14 cellular contexts compared by ENCODE assay signal in genomic region chr15:63530762-63531299, GRCh38. TPM values are rescaled to one million over a fixed set of nuclear protein-coding genes. Genes with fewer than 3 reads are reported as not detected.
DNase-seq lines count a peak whose midpoint lies in the region; ATAC-seq and TF ChIP-seq lines count a peak whose summit lies in the region.
"Had no signal": no experiment of that assay in that cellular context is flagged by ENCODE, and none has a peak within 500 bp of the region (broad histone marks: within the 10 kb centered on the region; RNA-seq: fewer than 3 reads in every experiment).

No MANE protein-coding gene starts in this region.

- H3K4me1 Mint-ChIP-seq in activated CD8-positive, alpha-beta T cell treated with anti-CD3 and anti-CD28 coated beads for 36 hours (ENCODE audit: low read depth): peaks cover 90% of the 10 kb centered on the region
- peaks cover 45% of the 10 kb centered on the region for H3K4me1 Mint-ChIP-seq in activated CD8-positive, alpha-beta T cell treated with anti-CD3 and anti-CD28 coated beads, Interleukin-2, amount 10 ng/mL, durations not matched to agents 7 days and 5 days (ENCODE audit: low read depth)
- peaks cover 65% of the 10 kb centered on the region for H3K4me1 Mint-ChIP-seq in activated T-helper 17 cell treated with anti-CD3 and anti-CD28 coated beads, Interleukin-2, amount 50 U/mL, for 72 hours
- H3K4me1 Mint-ChIP-seq in stimulated activated naive CD8-positive, alpha-beta T cell treated with anti-CD3 and anti-CD28 coated beads, Interleukin-15, Interleukin-2, amounts not matched to agents 100 ng/mL and 50 ng/mL, for 24 hours (ENCODE audit: low read depth): peaks cover 97% of the 10 kb centered on the region
- peaks cover 14% of the 10 kb centered on the region for H3K4me1 Mint-ChIP-seq in neural progenitor cell

- no peaks in the 10 kb centered on the region for H3K27me3 ChIP-seq in neural progenitor cell
- H3K27me3 ChIP-seq: sigmoid colon, tibial artery had no signal

- no peak overlapping the region for H2AFZ ChIP-seq in neural progenitor cell (replicated peaks)

- H3K4me3 ChIP-seq in neural progenitor cell: no peak overlapping the region
- H3K4me3 ChIP-seq: sigmoid colon, tibial artery had no signal

- H3K27me3 Mint-ChIP-seq in activated CD8-positive, alpha-beta T cell treated with anti-CD3 and anti-CD28 coated beads for 36 hours: no peaks in the 10 kb centered on the region
- no peaks in the 10 kb centered on the region for H3K27me3 Mint-ChIP-seq in activated CD8-positive, alpha-beta T cell treated with anti-CD3 and anti-CD28 coated beads, Interleukin-2, amount 10 ng/mL, durations not matched to agents 7 days and 5 days (ENCODE audit: low read depth)
- H3K27me3 Mint-ChIP-seq in activated T-helper 17 cell treated with anti-CD3 and anti-CD28 coated beads, Interleukin-2, amount 50 U/mL, for 72 hours: no peaks in the 10 kb centered on the region
- no peaks in the 10 kb centered on the region for H3K27me3 Mint-ChIP-seq in stimulated activated naive CD8-positive, alpha-beta T cell treated with anti-CD3 and anti-CD28 coated beads, Interleukin-15, Interleukin-2, amounts not matched to agents 100 ng/mL and 50 ng/mL, for 24 hours
- H3K27me3 Mint-ChIP-seq in neural progenitor cell (ENCODE audit: insufficient read depth, low read depth): no peaks in the 10 kb centered on the region
- H3K27me3 Mint-ChIP-seq: dendritic cell treated with granulocyte-macrophage colony-stimulating factor and Interleukin-4, amounts not matched to agents 40 ng/mL and 50 ng/mL, for 4 days had no signal

- H3K79me2 ChIP-seq in neural progenitor cell (ENCODE audit: low read depth): peaks cover 49% of the 10 kb centered on the region

- peaks cover 15% of the 10 kb centered on the region for H3F3A ChIP-seq in neural progenitor cell (ENCODE audit: low read depth)

- no peak overlapping the region for H3K4me2 ChIP-seq in neural progenitor cell

- no peak overlapping the region for H3K27ac ChIP-seq in neural progenitor cell
- H3K27ac ChIP-seq: sigmoid colon, tibial artery had no signal

- DNase-seq in activated CD8-positive, alpha-beta T cell treated with anti-CD3 and anti-CD28 coated beads for 36 hours: no peak
- DNase-seq in activated CD8-positive, alpha-beta T cell treated with anti-CD3 and anti-CD28 coated beads, Interleukin-2, amount 10 ng/mL, durations not matched to agents 7 days and 5 days: no peak
- DNase-seq in GM20000 (ENCODE audit: low spot score) (peak; percentile 26), neural progenitor cell (ENCODE audit: low spot score) (no peak), kidney tubule cell (ENCODE audit: low spot score) (no peak)
- DNase-seq: NCI-H146; Right ventricle myocardium superior; sigmoid colon; stimulated activated CD4-positive, alpha-beta T cell treated with anti-CD3 and anti-CD28 coated beads, Interleukin-2, amount 100 ng/mL, for 48 hours; tibial artery had no signal

- H3K9ac ChIP-seq in neural progenitor cell: no peak overlapping the region

- CTCF ChIA-PET in activated CD8-positive, alpha-beta T cell treated with anti-CD3 and anti-CD28 coated beads for 36 hours (lab: Charles Lee): interaction anchor here (0.9 to 2.5 kb wide), 12 partner anchors 8 to 79 kb away, joined by 3 to 10 read pairs (median 4); no protein-coding TSS in a partner anchor
- CTCF ChIA-PET in activated CD8-positive, alpha-beta T cell treated with anti-CD3 and anti-CD28 coated beads, Interleukin-2, amount 10 ng/mL, durations not matched to agents 7 days and 5 days (lab: Charles Lee): interaction anchor here (1.3 to 2.3 kb wide), 4 partner anchors 11 to 49 kb away, joined by 3 to 8 read pairs (median 4); no protein-coding TSS in a partner anchor

- H3K4me3 Mint-ChIP-seq in activated CD8-positive, alpha-beta T cell treated with anti-CD3 and anti-CD28 coated beads for 36 hours: no peak overlapping the region
- no peak overlapping the region for H3K4me3 Mint-ChIP-seq in activated CD8-positive, alpha-beta T cell treated with anti-CD3 and anti-CD28 coated beads, Interleukin-2, amount 10 ng/mL, durations not matched to agents 7 days and 5 days
- H3K4me3 Mint-ChIP-seq in activated T-helper 17 cell treated with anti-CD3 and anti-CD28 coated beads, Interleukin-2, amount 50 U/mL, for 72 hours: peak overlapping the region; percentile 64
- H3K4me3 Mint-ChIP-seq in stimulated activated naive CD8-positive, alpha-beta T cell treated with anti-CD3 and anti-CD28 coated beads, Interleukin-15, Interleukin-2, amounts not matched to agents 100 ng/mL and 50 ng/mL, for 24 hours: no peak overlapping the region
- H3K4me3 Mint-ChIP-seq in neural progenitor cell: no peak overlapping the region
- H3K4me3 Mint-ChIP-seq: dendritic cell treated with granulocyte-macrophage colony-stimulating factor and Interleukin-4, amounts not matched to agents 40 ng/mL and 50 ng/mL, for 4 days had no signal

- no peaks in the 10 kb centered on the region for H3K9me3 Mint-ChIP-seq in activated CD8-positive, alpha-beta T cell treated with anti-CD3 and anti-CD28 coated beads for 36 hours
- H3K9me3 Mint-ChIP-seq in activated CD8-positive, alpha-beta T cell treated with anti-CD3 and anti-CD28 coated beads, Interleukin-2, amount 10 ng/mL, durations not matched to agents 7 days and 5 days (ENCODE audit: insufficient read depth): no peaks in the 10 kb centered on the region
- H3K9me3 Mint-ChIP-seq in activated T-helper 17 cell treated with anti-CD3 and anti-CD28 coated beads, Interleukin-2, amount 50 U/mL, for 72 hours: no peaks in the 10 kb centered on the region
- no peaks in the 10 kb centered on the region for H3K9me3 Mint-ChIP-seq in stimulated activated naive CD8-positive, alpha-beta T cell treated with anti-CD3 and anti-CD28 coated beads, Interleukin-15, Interleukin-2, amounts not matched to agents 100 ng/mL and 50 ng/mL, for 24 hours
- no peaks in the 10 kb centered on the region for H3K9me3 Mint-ChIP-seq in neural progenitor cell
- H3K9me3 Mint-ChIP-seq: dendritic cell treated with granulocyte-macrophage colony-stimulating factor and Interleukin-4, amounts not matched to agents 40 ng/mL and 50 ng/mL, for 4 days had no signal

- H3K4me1 ChIP-seq in neural progenitor cell: peaks cover 7% of the 10 kb centered on the region

- POLR2A ChIA-PET in activated CD8-positive, alpha-beta T cell treated with anti-CD3 and anti-CD28 coated beads for 36 hours (lab: Charles Lee): interaction anchor here (1.1 to 3.2 kb wide), 6 partner anchors 9 to 26 kb away, joined by 4 to 8 read pairs (median 5); no protein-coding TSS in a partner anchor
- POLR2A ChIA-PET in activated CD8-positive, alpha-beta T cell treated with anti-CD3 and anti-CD28 coated beads, Interleukin-2, amount 10 ng/mL, durations not matched to agents 7 days and 5 days (lab: Charles Lee): interaction anchor here (0.8 to 1.4 kb wide), 3 partner anchors 11 to 69 kb away, joined by 3 read pairs; no protein-coding TSS in a partner anchor

- no peak for TF ChIP-seq CTCF in activated CD8-positive, alpha-beta T cell treated with anti-CD3 and anti-CD28 coated beads for 36 hours (IDR thresholded peaks at IDR 0.05)
- TF ChIP-seq CTCF in GM20000 (IDR thresholded peaks at IDR 0.05; ENCODE audit: extremely low read depth, missing control alignments): no peak
- TF ChIP-seq CTCF in neural progenitor cell (IDR thresholded peaks at IDR 0.05): no peak

- peaks cover 32% of the 10 kb centered on the region for H3K36me3 Mint-ChIP-seq in activated CD8-positive, alpha-beta T cell treated with anti-CD3 and anti-CD28 coated beads for 36 hours (ENCODE audit: low read depth)
- peaks cover 23% of the 10 kb centered on the region for H3K36me3 Mint-ChIP-seq in activated CD8-positive, alpha-beta T cell treated with anti-CD3 and anti-CD28 coated beads, Interleukin-2, amount 10 ng/mL, durations not matched to agents 7 days and 5 days (ENCODE audit: low read depth)
- H3K36me3 Mint-ChIP-seq in activated T-helper 17 cell treated with anti-CD3 and anti-CD28 coated beads, Interleukin-2, amount 50 U/mL, for 72 hours (ENCODE audit: low read depth): peaks cover 36% of the 10 kb centered on the region
- H3K36me3 Mint-ChIP-seq in stimulated activated naive CD8-positive, alpha-beta T cell treated with anti-CD3 and anti-CD28 coated beads, Interleukin-15, Interleukin-2, amounts not matched to agents 100 ng/mL and 50 ng/mL, for 24 hours (ENCODE audit: low read depth): peaks cover 17% of the 10 kb centered on the region
- H3K36me3 Mint-ChIP-seq in neural progenitor cell: peaks cover 25% of the 10 kb centered on the region

- H3K27ac Mint-ChIP-seq in activated CD8-positive, alpha-beta T cell treated with anti-CD3 and anti-CD28 coated beads for 36 hours: peak overlapping the region; percentile 69
- H3K27ac Mint-ChIP-seq in activated CD8-positive, alpha-beta T cell treated with anti-CD3 and anti-CD28 coated beads, Interleukin-2, amount 10 ng/mL, durations not matched to agents 7 days and 5 days: no peak overlapping the region
- peak overlapping the region; percentile 89 for H3K27ac Mint-ChIP-seq in activated T-helper 17 cell treated with anti-CD3 and anti-CD28 coated beads, Interleukin-2, amount 50 U/mL, for 72 hours
- H3K27ac Mint-ChIP-seq in stimulated activated naive CD8-positive, alpha-beta T cell treated with anti-CD3 and anti-CD28 coated beads, Interleukin-15, Interleukin-2, amounts not matched to agents 100 ng/mL and 50 ng/mL, for 24 hours: peak overlapping the region; percentile 54
- H3K27ac Mint-ChIP-seq in neural progenitor cell: no peak overlapping the region

- peaks cover 40% of the 10 kb centered on the region for H4K20me1 ChIP-seq in neural progenitor cell (ENCODE audit: low read depth)

- ATAC-seq in activated CD8-positive, alpha-beta T cell treated with anti-CD3 and anti-CD28 coated beads for 36 hours: peak; percentile 64
- ATAC-seq in activated CD8-positive, alpha-beta T cell treated with anti-CD3 and anti-CD28 coated beads, Interleukin-2, amount 10 ng/mL, durations not matched to agents 7 days and 5 days: no peak
- peak; percentile 68 for ATAC-seq in activated T-helper 17 cell treated with anti-CD3 and anti-CD28 coated beads, Interleukin-2, amount 50 U/mL, for 72 hours (replicated peaks)
- ATAC-seq in HG03095 (IDR thresholded peaks at IDR 0.05; ENCODE audit: unreplicated experiment): no peak

- intact Hi-C loops in activated CD8-positive, alpha-beta T cell treated with anti-CD3 and anti-CD28 coated beads for 36 hours (cut with micrococcal nuclease): no loop called here

- no peaks in the 10 kb centered on the region for H3K9me3 ChIP-seq in neural progenitor cell (ENCODE audit: low read depth)
- H3K9me3 ChIP-seq: sigmoid colon, tibial artery had no signal

- no peaks in the 10 kb centered on the region for H3K36me3 ChIP-seq in neural progenitor cell
- H3K36me3 ChIP-seq: sigmoid colon, tibial artery had no signal

RNA-seq across cellular contexts. Expression of gene USP3, which starts 26.4 kb away (rescaled TPM):
- 10 to 100 TPM; 57.1 to 58.6 TPM for total RNA-seq in activated CD8-positive, alpha-beta T cell treated with anti-CD3 and anti-CD28 coated beads for 36 hours
- total RNA-seq in activated CD8-positive, alpha-beta T cell treated with anti-CD3 and anti-CD28 coated beads, Interleukin-2, amount 10 ng/mL, durations not matched to agents 7 days and 5 days: 10 to 100 TPM; 48.3 to 49.1 TPM
- total RNA-seq in activated T-helper 17 cell treated with anti-CD3 and anti-CD28 coated beads, Interleukin-2, amount 50 U/mL, for 72 hours: 100 to 1,000 TPM in 1 of 2 donors, 10 to 100 TPM in 1; 60.9 to 102 TPM
- 48.8 and 64.2 TPM in 2 replicates for total RNA-seq in neural progenitor cell (ENCODE audit: low replicate concordance)

Comparison
In these comparisons a context has a peak if more than half of its experiments do, and no peak if none do; other contexts are left out.
1. ATAC-seq: peak in activated CD8-positive, alpha-beta T cell treated with anti-CD3 and anti-CD28 coated beads for 36 hours (single experiment) and activated T-helper 17 cell treated with anti-CD3 and anti-CD28 coated beads, Interleukin-2, amount 50 U/mL, for 72 hours (single experiment); none in activated CD8-positive, alpha-beta T cell treated with anti-CD3 and anti-CD28 coated beads, Interleukin-2, amount 10 ng/mL, durations not matched to agents 7 days and 5 days (single experiment) and HG03095 (single experiment).
2. H3K27ac Mint-ChIP-seq: peak in activated CD8-positive, alpha-beta T cell treated with anti-CD3 and anti-CD28 coated beads for 36 hours (single experiment), activated T-helper 17 cell treated with anti-CD3 and anti-CD28 coated beads, Interleukin-2, amount 50 U/mL, for 72 hours (single experiment) and stimulated activated naive CD8-positive, alpha-beta T cell treated with anti-CD3 and anti-CD28 coated beads, Interleukin-15, Interleukin-2, amounts not matched to agents 100 ng/mL and 50 ng/mL, for 24 hours (single experiment); none in activated CD8-positive, alpha-beta T cell treated with anti-CD3 and anti-CD28 coated beads, Interleukin-2, amount 10 ng/mL, durations not matched to agents 7 days and 5 days (single experiment) and neural progenitor cell (single experiment).